Comparison of ENCODE assay signal across 15 cellular contexts in genomic region chr14:102573591-102574046, GRCh38. TPM values are rescaled to one million over a fixed set of nuclear protein-coding genes. Genes with fewer than 3 reads are reported as not detected.
DNase-seq lines count a peak whose midpoint lies in the region; ATAC-seq and TF ChIP-seq lines count a peak whose summit lies in the region.
"Had no signal": no experiment of that assay in that cellular context is flagged by ENCODE, and none has a peak within 500 bp of the region (broad histone marks: within the 10 kb centered on the region; RNA-seq: fewer than 3 reads in every experiment).

No MANE protein-coding gene starts in this region.

- peak overlapping the region in 5 of 7 donors; percentile 37 to 81 (median 68) for H3K27ac Mint-ChIP-seq in CD14-positive monocyte
- no peak overlapping the region for H3K27ac Mint-ChIP-seq in natural killer cell treated with Interleukin-12 subunit alpha and Interleukin-12 subunit beta and Interleukin-15 and Interleukin-18, amount 100 ng/mL, for 72 hours
- H3K27ac Mint-ChIP-seq: activated T-helper 1 cell treated with anti-CD3 and anti-CD28 coated beads, Interleukin-12 subunit alpha, Interleukin-12 subunit beta, Interleukin-2, Interleukin-4 antibody, amounts not matched to agents 30 ng/mL and 10 ng/mL and 1 ng/mL, durations not matched to agents 14 hours and 24 hours and 36 hours; naive thymus-derived CD4-positive, alpha-beta T cell had no signal

- no peaks in the 10 kb centered on the region for H3K36me3 Mint-ChIP-seq in CD14-positive monocyte
- H3K36me3 Mint-ChIP-seq in natural killer cell treated with Interleukin-12 subunit alpha and Interleukin-12 subunit beta and Interleukin-15 and Interleukin-18, amount 100 ng/mL, for 72 hours = no peaks in the 10 kb centered on the region
- H3K36me3 Mint-ChIP-seq: naive thymus-derived CD4-positive, alpha-beta T cell had no signal

- H3K4me1 ChIP-seq in testis = no peaks in the 10 kb centered on the region

- H3K27me3 Mint-ChIP-seq in CD14-positive monocyte (ENCODE audit: low read depth in 3 of 3) = peaks cover 4 to 7% (median 5%) of the 10 kb centered on the region in 3 donors
- H3K27me3 Mint-ChIP-seq in natural killer cell treated with Interleukin-12 subunit alpha and Interleukin-12 subunit beta and Interleukin-15 and Interleukin-18, amount 100 ng/mL, for 72 hours = peaks cover 0 to 3% of the 10 kb centered on the region in 2 donors

- peaks cover 19% of the 10 kb centered on the region for H3K4me1 Mint-ChIP-seq in CD14-positive monocyte
- peaks cover 0 to 1% of the 10 kb centered on the region in 2 donors for H3K4me1 Mint-ChIP-seq in natural killer cell treated with Interleukin-12 subunit alpha and Interleukin-12 subunit beta and Interleukin-15 and Interleukin-18, amount 100 ng/mL, for 72 hours (ENCODE audit: low read depth in 2 of 2)

- TF ChIP-seq CTCF in CD14-positive monocyte (IDR thresholded peaks at IDR 0.05) (no peak), RWPE1 (conservative IDR thresholded peaks at IDR 0.05; ENCODE audit: low read depth) (no peak), testis (IDR thresholded peaks at IDR 0.05) (no peak)

- POLR2A ChIA-PET in RWPE1 (lab: Yijun Ruan, JAX; ENCODE audit: low non-redundant PET) = no interaction called here

- no peak for TF ChIP-seq POLR2A in testis (IDR thresholded peaks at IDR 0.05)

- intact Hi-C loops in CD14-positive monocyte (cut with micrococcal nuclease) (no loop called here), left colon (cut with DNase I, micrococcal nuclease) (no loop called here), testis (cut with DNase I; ENCODE audit: low total_unique reads) (no loop called here)

- H3K27ac ChIP-seq in RWPE1 = no peak overlapping the region
- no peak overlapping the region for H3K27ac ChIP-seq in testis

- H3K9me3 Mint-ChIP-seq in CD14-positive monocyte = no peaks in the 10 kb centered on the region
- no peaks in the 10 kb centered on the region for H3K9me3 Mint-ChIP-seq in natural killer cell treated with Interleukin-12 subunit alpha and Interleukin-12 subunit beta and Interleukin-15 and Interleukin-18, amount 100 ng/mL, for 72 hours
- H3K9me3 Mint-ChIP-seq: activated T-helper 1 cell treated with anti-CD3 and anti-CD28 coated beads, Interleukin-12 subunit alpha, Interleukin-12 subunit beta, Interleukin-2, Interleukin-4 antibody, amounts not matched to agents 30 ng/mL and 10 ng/mL and 1 ng/mL, durations not matched to agents 14 hours and 24 hours and 36 hours; naive thymus-derived CD4-positive, alpha-beta T cell had no signal

- WGBS in testis, 2 donors = 83 to 88% methylated on average over 8 of the region's 8 CpGs

- no peaks in the 10 kb centered on the region for H3K36me3 ChIP-seq in testis (ENCODE audit: low read depth, missing control alignments)

- in situ Hi-C loops in KBM-7 (cut with MboI; ENCODE audit: low pct_unique_long_range_greater_than_20kb, low sequenced_read_pairs) = no loop called here

- H3K4me3 Mint-ChIP-seq in CD14-positive monocyte = no peak overlapping the region
- H3K4me3 Mint-ChIP-seq in natural killer cell treated with Interleukin-12 subunit alpha and Interleukin-12 subunit beta and Interleukin-15 and Interleukin-18, amount 100 ng/mL, for 72 hours = no peak overlapping the region
- H3K4me3 Mint-ChIP-seq: activated T-helper 1 cell treated with anti-CD3 and anti-CD28 coated beads, Interleukin-12 subunit alpha, Interleukin-12 subunit beta, Interleukin-2, Interleukin-4 antibody, amounts not matched to agents 30 ng/mL and 10 ng/mL and 1 ng/mL, durations not matched to agents 14 hours and 24 hours and 36 hours had no signal

- CTCF ChIA-PET in RWPE1 (lab: Yijun Ruan, JAX) = interaction anchor here (0.7 kb wide), 1 partner anchor 13 kb away, joined by 4 read pairs; no protein-coding TSS in a partner anchor

- DNase-seq in CD14-positive monocyte (ENCODE audit: low spot score) (no peak), KBM-7 (peak; percentile 74), RPMI8226 (peak; percentile 69), left colon (no peak), RWPE1 (ENCODE audit: low spot score) (no peak), NCI-H524 treated with DMSO at 0.1 percent for 48 hours (lab: John Stamatoyannopoulos, UW) (no peak), testis (no peak)
- DNase-seq in natural killer cell treated with Interleukin-12 subunit alpha and Interleukin-12 subunit beta and Interleukin-15 and Interleukin-18, amount 100 ng/mL, for 72 hours (ENCODE audit: low spot score) = no peak
- DNase-seq: activated CD4-positive, alpha-beta T cell treated with anti-CD3 and anti-CD28 coated beads, Interleukin-2, amount 50 U/mL, for 48 hours; caudate nucleus; left ventricle myocardium superior; NCI-H187; T1000 had no signal

- H3K4me3 ChIP-seq in testis = no peak overlapping the region

- peak; percentile 54 for ATAC-seq in left colon
- no peak for ATAC-seq in natural killer cell treated with Interleukin-12 subunit alpha and Interleukin-12 subunit beta and Interleukin-15 and Interleukin-18, amount 100 ng/mL, for 72 hours
- ATAC-seq: left ventricle myocardium superior; naive thymus-derived CD4-positive, alpha-beta T cell had no signal

- no peaks in the 10 kb centered on the region for H3K9me3 ChIP-seq in testis

- H3K27me3 ChIP-seq in testis = no peaks in the 10 kb centered on the region

RNA-seq across cellular contexts. Expression of gene RCOR1, which starts 18.8 kb away (rescaled TPM):
- polyA plus RNA-seq in CD14-positive monocyte (1 to 10 TPM; 2.1 to 2.3 TPM), testis (ENCODE audit: insufficient read depth, low read depth, low replicate concordance) (33.8 TPM)
- total RNA-seq in left colon (10 to 100 TPM; 35.7 to 36.2 TPM), testis (10 to 100 TPM; 33.9 to 37.8 TPM)
- 10 to 100 TPM; 17.1 to 17.5 TPM for total RNA-seq in natural killer cell treated with Interleukin-12 subunit alpha and Interleukin-12 subunit beta and Interleukin-15 and Interleukin-18, amount 100 ng/mL, for 72 hours

Comparison
In these comparisons a context has a peak if more than half of its experiments do, and no peak if none do; other contexts are left out.
1. DNase-seq: peak in KBM-7 (single experiment) and RPMI8226 (single experiment); none in CD14-positive monocyte (single experiment), left colon (0 of 2), RWPE1 (single experiment), natural killer cell treated with Interleukin-12 subunit alpha and Interleukin-12 subunit beta and Interleukin-15 and Interleukin-18, amount 100 ng/mL, for 72 hours (single experiment), NCI-H524 treated with DMSO at 0.1 percent for 48 hours (single experiment) and testis (single experiment).
2. H3K27ac Mint-ChIP-seq: peak in CD14-positive monocyte (5 of 7); none in natural killer cell treated with Interleukin-12 subunit alpha and Interleukin-12 subunit beta and Interleukin-15 and Interleukin-18, amount 100 ng/mL, for 72 hours (0 of 2).